9 cellular contexts compared by ENCODE assay signal in genomic region chr6:136593748-136594490, GRCh38. TPM values are rescaled to one million over a fixed set of nuclear protein-coding genes. Genes with fewer than 3 reads are reported as not detected.
DNase-seq lines count a peak whose midpoint lies in the region; ATAC-seq and TF ChIP-seq lines count a peak whose summit lies in the region.
"Had no signal": no experiment of that assay in that cellular context is flagged by ENCODE, and none has a peak within 500 bp of the region (broad histone marks: within the 10 kb centered on the region; RNA-seq: fewer than 3 reads in every experiment).

No MANE protein-coding gene starts in this region.

- peak overlapping the region; percentile 79 for H3K27ac Mint-ChIP-seq in activated CD4-positive, alpha-beta T cell treated with anti-CD3 and anti-CD28 coated beads, Interleukin-2, amount 10 ng/mL, durations not matched to agents 7 days and 5 days

- ATAC-seq in GM21717 (IDR thresholded peaks at IDR 0.05; ENCODE audit: unreplicated experiment) (peak; percentile 95), gastroesophageal sphincter (peak; percentile 44)

- no peaks in the 10 kb centered on the region for H3K27me3 ChIP-seq in gastroesophageal sphincter

- H3K4me1 ChIP-seq in gastroesophageal sphincter = peaks cover 0 to 2% (median 0%) of the 10 kb centered on the region in 3 donors

- no peak for TF ChIP-seq CTCF in gastroesophageal sphincter (IDR thresholded peaks at IDR 0.05)

- H3K27me3 Mint-ChIP-seq in activated CD4-positive, alpha-beta T cell treated with anti-CD3 and anti-CD28 coated beads, Interleukin-2, amount 10 ng/mL, durations not matched to agents 7 days and 5 days = no peaks in the 10 kb centered on the region

- H3K36me3 ChIP-seq in gastroesophageal sphincter = peaks cover 0 to 59% of the 10 kb centered on the region in 2 donors

- no peak for TF ChIP-seq RAD21 in Ishikawa (IDR thresholded peaks at IDR 0.05; ENCODE audit: low read depth)

- H3K4me3 ChIP-seq in gastroesophageal sphincter = no peak overlapping the region

- no peaks in the 10 kb centered on the region for H3K9me3 ChIP-seq in gastroesophageal sphincter

- peak overlapping the region; percentile 23 for H3K4me3 Mint-ChIP-seq in activated CD4-positive, alpha-beta T cell treated with anti-CD3 and anti-CD28 coated beads, Interleukin-2, amount 10 ng/mL, durations not matched to agents 7 days and 5 days

- CTCF ChIA-PET in activated CD4-positive, alpha-beta T cell treated with anti-CD3 and anti-CD28 coated beads, Interleukin-2, amount 10 ng/mL, durations not matched to agents 7 days and 5 days (lab: Charles Lee) = interaction anchor here (0.6 to 1.4 kb wide), 4 partner anchors 185 to 228 kb away, joined by 3 to 4 read pairs (median 3); partner anchors contain the start of gene MAP3K5

- H3K9me3 Mint-ChIP-seq in activated CD4-positive, alpha-beta T cell treated with anti-CD3 and anti-CD28 coated beads, Interleukin-2, amount 10 ng/mL, durations not matched to agents 7 days and 5 days = peaks cover 5% of the 10 kb centered on the region

- TF ChIP-seq EP300 in Ishikawa (IDR thresholded peaks at IDR 0.05; ENCODE audit: borderline replicate concordance) (no peak), gastroesophageal sphincter (IDR thresholded peaks at IDR 0.05) (no peak)

- H3K4me1 Mint-ChIP-seq in activated CD4-positive, alpha-beta T cell treated with anti-CD3 and anti-CD28 coated beads, Interleukin-2, amount 10 ng/mL, durations not matched to agents 7 days and 5 days = peaks cover 22% of the 10 kb centered on the region

- H3K36me3 Mint-ChIP-seq in activated CD4-positive, alpha-beta T cell treated with anti-CD3 and anti-CD28 coated beads, Interleukin-2, amount 10 ng/mL, durations not matched to agents 7 days and 5 days (ENCODE audit: low read depth) = peaks cover 70% of the 10 kb centered on the region

- no peak overlapping the region for H3K27ac ChIP-seq in gastroesophageal sphincter
- H3K27ac ChIP-seq: C4-2B had no signal

- TF ChIP-seq POLR2A in gastroesophageal sphincter (IDR thresholded peaks at IDR 0.05) = no peak

- peak; percentile 31 for DNase-seq in NCI-H510A treated with DMSO at 0.1 percent for 48 hours (lab: John Stamatoyannopoulos, UW)
- no peak for DNase-seq in NCI-H510A (lab: John Stamatoyannopoulos, UW)
- DNase-seq in activated CD4-positive, alpha-beta T cell treated with anti-CD3 and anti-CD28 coated beads, Interleukin-2, amount 10 ng/mL, durations not matched to agents 7 days and 5 days = peak; percentile 42
- DNase-seq in stimulated activated CD4-positive, alpha-beta T cell treated with anti-CD3 and anti-CD28 coated beads, Interleukin-1b, Interleukin-23, amount 100 ng/mL, for 48 hours = peak; percentile 53
- DNase-seq in DMS153 treated with DMSO at 0.1 percent for 48 hours (lab: John Stamatoyannopoulos, UW; ENCODE audit: unreplicated experiment) = no peak

- 54 to 66% methylated on average over 4 to 6 of the region's 6 CpGs for WGBS in gastroesophageal sphincter (ENCODE audit: low coverage in 1 of 2), 2 donors

- POLR2A ChIA-PET in activated CD4-positive, alpha-beta T cell treated with anti-CD3 and anti-CD28 coated beads, Interleukin-2, amount 10 ng/mL, durations not matched to agents 7 days and 5 days (lab: Charles Lee) = no interaction called here

TF ChIP-seq in Ishikawa, 13 proteins besides CTCF, POLR2A, EP300 and RAD21:
- TF ChIP-seq NFIC (IDR thresholded peaks at IDR 0.05) (no peak), ZBTB7A (IDR thresholded peaks at IDR 0.05; ENCODE audit: low read depth) (no peak), EGR1 (IDR thresholded peaks at IDR 0.05) (no peak), MAX (IDR thresholded peaks at IDR 0.05) (peak; percentile 33; the same call in 1 of the 2 replicates), FOXM1 (IDR thresholded peaks at IDR 0.05; ENCODE audit: borderline replicate concordance, low read depth) (0 out of 2 replicates have a peak, but pooled peaks have one; percentile 65), TCF12 (IDR thresholded peaks at IDR 0.05; ENCODE audit: low read depth) (no peak), TAF1 (IDR thresholded peaks at IDR 0.05; ENCODE audit: low read depth) (0 out of 2 replicates have a peak, but pooled peaks have one; percentile 26), TEAD4 (IDR thresholded peaks at IDR 0.05) (peak; percentile 61), YY1 (IDR thresholded peaks at IDR 0.05; ENCODE audit: low read depth) (no peak), USF1 (IDR thresholded peaks at IDR 0.05) (peak; percentile 64), CEBPB (IDR thresholded peaks at IDR 0.05) (no peak), CREB1 (IDR thresholded peaks at IDR 0.05; ENCODE audit: low read depth) (no peak)
- TF ChIP-seq, protein P1, sequence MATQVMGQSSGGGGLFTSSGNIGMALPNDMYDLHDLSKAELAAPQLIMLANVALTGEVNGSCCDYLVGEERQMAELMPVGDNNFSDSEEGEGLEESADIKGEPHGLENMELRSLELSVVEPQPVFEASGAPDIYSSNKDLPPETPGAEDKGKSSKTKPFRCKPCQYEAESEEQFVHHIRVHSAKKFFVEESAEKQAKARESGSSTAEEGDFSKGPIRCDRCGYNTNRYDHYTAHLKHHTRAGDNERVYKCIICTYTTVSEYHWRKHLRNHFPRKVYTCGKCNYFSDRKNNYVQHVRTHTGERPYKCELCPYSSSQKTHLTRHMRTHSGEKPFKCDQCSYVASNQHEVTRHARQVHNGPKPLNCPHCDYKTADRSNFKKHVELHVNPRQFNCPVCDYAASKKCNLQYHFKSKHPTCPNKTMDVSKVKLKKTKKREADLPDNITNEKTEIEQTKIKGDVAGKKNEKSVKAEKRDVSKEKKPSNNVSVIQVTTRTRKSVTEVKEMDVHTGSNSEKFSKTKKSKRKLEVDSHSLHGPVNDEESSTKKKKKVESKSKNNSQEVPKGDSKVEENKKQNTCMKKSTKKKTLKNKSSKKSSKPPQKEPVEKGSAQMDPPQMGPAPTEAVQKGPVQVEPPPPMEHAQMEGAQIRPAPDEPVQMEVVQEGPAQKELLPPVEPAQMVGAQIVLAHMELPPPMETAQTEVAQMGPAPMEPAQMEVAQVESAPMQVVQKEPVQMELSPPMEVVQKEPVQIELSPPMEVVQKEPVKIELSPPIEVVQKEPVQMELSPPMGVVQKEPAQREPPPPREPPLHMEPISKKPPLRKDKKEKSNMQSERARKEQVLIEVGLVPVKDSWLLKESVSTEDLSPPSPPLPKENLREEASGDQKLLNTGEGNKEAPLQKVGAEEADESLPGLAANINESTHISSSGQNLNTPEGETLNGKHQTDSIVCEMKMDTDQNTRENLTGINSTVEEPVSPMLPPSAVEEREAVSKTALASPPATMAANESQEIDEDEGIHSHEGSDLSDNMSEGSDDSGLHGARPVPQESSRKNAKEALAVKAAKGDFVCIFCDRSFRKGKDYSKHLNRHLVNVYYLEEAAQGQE (IDR thresholded peaks at IDR 0.05; ENCODE audit: low read depth) = no peak

RNA-seq across cellular contexts. Expression of gene MAP7, which starts 43.7 kb away (rescaled TPM):
- total RNA-seq in activated CD4-positive, alpha-beta T cell treated with anti-CD3 and anti-CD28 coated beads, Interleukin-2, amount 10 ng/mL, durations not matched to agents 7 days and 5 days = 1 to 10 TPM; 2.1 to 2.3 TPM
- total RNA-seq in gastroesophageal sphincter = 1 to 10 TPM; 1.1 to 6.7 (median 4.3) TPM

Comparison
In these comparisons a context has a peak if more than half of its experiments do, and no peak if none do; other contexts are left out.
1. DNase-seq: peak in NCI-H510A treated with DMSO at 0.1 percent for 48 hours (single experiment), activated CD4-positive, alpha-beta T cell treated with anti-CD3 and anti-CD28 coated beads, Interleukin-2, amount 10 ng/mL, durations not matched to agents 7 days and 5 days (single experiment) and stimulated activated CD4-positive, alpha-beta T cell treated with anti-CD3 and anti-CD28 coated beads, Interleukin-1b, Interleukin-23, amount 100 ng/mL, for 48 hours (single experiment); none in NCI-H510A (single experiment) and DMS153 treated with DMSO at 0.1 percent for 48 hours (single experiment).